Comparison of ENCODE assay signal across 17 cellular contexts in genomic region chr6:115947964-115948541, GRCh38.
A peak's percentile ranks its signal among the peaks of the same experiment; 100 is the strongest.
DNase-seq lines count a peak whose midpoint lies in the region; ATAC-seq and TF ChIP-seq lines count a peak whose summit lies in the region.
"Had no signal": no experiment of that assay in that cellular context is flagged by ENCODE, and none has a peak within 500 bp of the region (broad histone marks: within the 10 kb centered on the region; RNA-seq: fewer than 3 reads in every experiment).

No MANE protein-coding gene starts in this region.

- TF ChIP-seq POLR2A in right lobe of liver (IDR thresholded peaks at IDR 0.05): no peak

- H3K27ac Mint-ChIP-seq in effector memory CD8-positive, alpha-beta T cell: no peak overlapping the region
- no peak overlapping the region for H3K27ac Mint-ChIP-seq in glutamatergic neuron (ENCODE audit: unreplicated experiment)
- H3K27ac Mint-ChIP-seq: CD8-positive, alpha-beta memory T cell had no signal

- POLR2A ChIA-PET in HEK293T (lab: Yijun Ruan, JAX): no interaction called here

- H3K27ac ChIP-seq in colonic mucosa (peak overlapping the region; percentile 17), right lobe of liver (peak overlapping the region in 1 of 3 donors; percentile 47)
- H3K27ac ChIP-seq: 22Rv1, BLaER1 had no signal

- no peaks in the 10 kb centered on the region for H3K4me1 Mint-ChIP-seq in effector memory CD8-positive, alpha-beta T cell (ENCODE audit: low read depth in 2 of 2)
- H3K4me1 Mint-ChIP-seq in glutamatergic neuron (ENCODE audit: low read depth, unreplicated experiment): no peaks in the 10 kb centered on the region
- H3K4me1 Mint-ChIP-seq: CD8-positive, alpha-beta memory T cell had no signal

- CTCF ChIA-PET in HEK293T (lab: Yijun Ruan, JAX): no interaction called here

- H3K4me3 ChIP-seq in colonic mucosa: no peak overlapping the region
- H3K4me3 ChIP-seq in right lobe of liver: no peak overlapping the region
- H3K4me3 ChIP-seq: BLaER1, K562 had no signal

- TF ChIP-seq CTCF in colonic mucosa (IDR thresholded peaks at IDR 0.05) (no peak), right lobe of liver (IDR thresholded peaks at IDR 0.05) (no peak), glutamatergic neuron (IDR thresholded peaks at IDR 0.05; ENCODE audit: partially characterized antibody, unreplicated experiment) (no peak)

- H3K36me3 ChIP-seq in colonic mucosa (no peaks in the 10 kb centered on the region), right lobe of liver (no peaks in the 10 kb centered on the region)
- H3K36me3 ChIP-seq: BLaER1 had no signal

- peaks cover 2 to 7% of the 10 kb centered on the region in 2 donors for H3K9me3 Mint-ChIP-seq in effector memory CD8-positive, alpha-beta T cell
- H3K9me3 Mint-ChIP-seq in glutamatergic neuron (ENCODE audit: unreplicated experiment): no peaks in the 10 kb centered on the region

- H3K36me3 Mint-ChIP-seq in effector memory CD8-positive, alpha-beta T cell (ENCODE audit: insufficient read depth): no peaks in the 10 kb centered on the region
- peaks cover 5% of the 10 kb centered on the region for H3K36me3 Mint-ChIP-seq in glutamatergic neuron (ENCODE audit: unreplicated experiment)
- H3K36me3 Mint-ChIP-seq: CD8-positive, alpha-beta memory T cell had no signal

- no peak overlapping the region for H3K4me3 Mint-ChIP-seq in effector memory CD8-positive, alpha-beta T cell
- H3K4me3 Mint-ChIP-seq in glutamatergic neuron (ENCODE audit: unreplicated experiment): no peak overlapping the region
- H3K4me3 Mint-ChIP-seq: CD8-positive, alpha-beta memory T cell had no signal

- no peaks in the 10 kb centered on the region for H3K4me1 ChIP-seq in colonic mucosa
- peaks cover 0 to 13% (median 4%) of the 10 kb centered on the region in 4 donors for H3K4me1 ChIP-seq in right lobe of liver
- H3K4me1 ChIP-seq: BLaER1 had no signal

- intact Hi-C loops in colonic mucosa (cut with DNase I): no loop called here
- intact Hi-C loops in right lobe of liver (cut with DNase I): no loop called here

- DNase-seq in DMS53 (lab: John Stamatoyannopoulos, UW) (peak; percentile 8), DMS53 treated with DMSO at 0.1 percent for 48 hours (lab: John Stamatoyannopoulos, UW; ENCODE audit: unreplicated experiment) (no peak), colonic mucosa (peak; percentile 52), right lobe of liver (peak; percentile 32 to 78 (median 67)), glutamatergic neuron (no peak), HEK293T (ENCODE audit: extremely low spot score) (no peak)
- DNase-seq in effector memory CD8-positive, alpha-beta T cell: no peak
- DNase-seq: CD8-positive, alpha-beta memory T cell; NCI-H1092; NCI-H1694 treated with DMSO at 0.1 percent for 48 hours; NCI-H446; NCI-H774 had no signal

- H3K9ac ChIP-seq in colonic mucosa (ENCODE audit: low read depth in 2 of 2, low read length in 2 of 2): no peak overlapping the region
- H3K9ac ChIP-seq: BLaER1 had no signal

- 38% methylated on average over 1 of the region's 2 CpGs for WGBS in right lobe of liver (ENCODE audit: insufficient coverage, low coverage, low lambda C conversion rate, missing lambda C conversion rate)

- H3K9me3 ChIP-seq in colonic mucosa (no peaks in the 10 kb centered on the region), right lobe of liver (no peaks in the 10 kb centered on the region)
- H3K9me3 ChIP-seq: BLaER1 had no signal

- ATAC-seq in right lobe of liver (peak; percentile 99 to 100 (median 100)), GM21367 (IDR thresholded peaks at IDR 0.05; ENCODE audit: unreplicated experiment) (no peak)
- no peak for ATAC-seq in effector memory CD8-positive, alpha-beta T cell (replicated peaks)
- ATAC-seq: HCT116, K562 had no signal

- no peaks in the 10 kb centered on the region for H3K27me3 Mint-ChIP-seq in effector memory CD8-positive, alpha-beta T cell
- H3K27me3 Mint-ChIP-seq in glutamatergic neuron (ENCODE audit: unreplicated experiment): no peaks in the 10 kb centered on the region
- H3K27me3 Mint-ChIP-seq: CD8-positive, alpha-beta memory T cell had no signal

- H3K27me3 ChIP-seq in colonic mucosa (no peaks in the 10 kb centered on the region), right lobe of liver (no peaks in the 10 kb centered on the region)
- H3K27me3 ChIP-seq: BLaER1 had no signal

TF ChIP-seq in HEK293T, 16 proteins besides CTCF, POLR2A, EP300 and RAD21:
- TF ChIP-seq L3MBTL2 (conservative IDR thresholded peaks at IDR 0.05) (no peak), HDGF (IDR thresholded peaks at IDR 0.05; ENCODE audit: borderline replicate concordance) (no peak), TARDBP (IDR thresholded peaks at IDR 0.05) (no peak), NFRKB (IDR thresholded peaks at IDR 0.05) (no peak), FOXA1 (IDR thresholded peaks at IDR 0.05) (no peak), ARNT (IDR thresholded peaks at IDR 0.05) (no peak), SUZ12 (IDR thresholded peaks at IDR 0.05) (no peak), ELF4 (IDR thresholded peaks at IDR 0.05) (no peak), CTBP1 (IDR thresholded peaks at IDR 0.05; ENCODE audit: borderline replicate concordance) (no peak), FOXK2 (IDR thresholded peaks at IDR 0.05) (no peak), FOXM1 (IDR thresholded peaks at IDR 0.05; ENCODE audit: borderline replicate concordance) (no peak), LEF1 (IDR thresholded peaks at IDR 0.05; ENCODE audit: borderline replicate concordance) (no peak)

Comparison
In these comparisons a context has a peak if more than half of its experiments do, and no peak if none do; other contexts are left out.
1. DNase-seq: peak in DMS53 (single experiment), colonic mucosa (single experiment) and right lobe of liver (3 of 3); none in DMS53 treated with DMSO at 0.1 percent for 48 hours (single experiment), effector memory CD8-positive, alpha-beta T cell (0 of 3), glutamatergic neuron (single experiment) and HEK293T (single experiment).
2. ATAC-seq: peak in right lobe of liver (4 of 4); none in effector memory CD8-positive, alpha-beta T cell (single experiment) and GM21367 (single experiment).